In the genomic region with DNA sequence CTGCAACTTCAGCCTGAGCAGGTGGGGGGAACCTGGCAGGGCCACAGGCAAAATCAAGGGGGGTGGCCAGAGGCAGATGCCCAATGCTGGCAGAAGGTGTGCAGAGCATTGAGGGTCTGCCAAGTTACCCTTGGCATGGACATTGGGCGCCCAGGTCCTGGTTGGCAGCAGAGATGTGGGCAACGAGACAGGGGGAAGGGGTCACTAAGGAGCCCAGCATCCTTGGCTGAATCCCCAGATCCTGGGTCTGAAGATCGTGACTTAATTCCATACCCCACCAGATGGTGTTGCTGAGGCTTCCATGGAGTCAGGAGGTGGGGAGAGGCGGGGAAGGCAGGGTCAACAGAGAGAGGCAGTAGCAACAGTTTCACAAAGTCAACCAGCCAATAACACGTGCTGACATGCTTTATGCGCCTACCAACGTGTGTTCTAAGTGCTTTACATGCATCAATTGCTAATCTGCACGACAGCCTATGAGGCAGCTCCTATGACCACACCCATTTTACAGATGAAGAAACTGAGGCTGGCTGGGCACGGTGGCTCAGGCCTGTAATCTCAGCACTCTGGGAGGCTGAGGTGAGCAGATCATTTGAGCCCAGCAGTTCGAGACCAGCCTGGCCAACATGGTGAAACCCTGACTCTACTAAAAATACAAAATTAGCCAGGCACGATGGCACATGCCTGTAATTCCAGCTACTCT, we compare ENCODE assay signal across 18 cellular contexts.
DNase-seq lines count a peak whose midpoint lies in the region; ATAC-seq and TF ChIP-seq lines count a peak whose summit lies in the region.
"Had no signal": no experiment of that assay in that cellular context is flagged by ENCODE, and none has a peak within 500 bp of the region (broad histone marks: within the 10 kb centered on the region; RNA-seq: fewer than 3 reads in every experiment).

No MANE protein-coding gene starts in this region.

- no peaks in the 10 kb centered on the region for H3K36me3 ChIP-seq in left ventricle myocardium inferior

- peak; percentile 5 to 36 for ATAC-seq in left cardiac atrium
- peak; percentile 28 to 55 for ATAC-seq in right cardiac atrium
- ATAC-seq in GM21528 (IDR thresholded peaks at IDR 0.05; ENCODE audit: low FRiP score, unreplicated experiment), result no peak
- no peak for ATAC-seq in GM19035 (IDR thresholded peaks at IDR 0.05; ENCODE audit: unreplicated experiment)

- intact Hi-C loops in left cardiac atrium (cut with DNase I), result loop anchor here in 1 of 2 donors (10.0 kb wide), 1 partner anchor 255 kb away; no protein-coding TSS in a partner anchor
- intact Hi-C loops in left ventricle myocardium inferior (cut with micrococcal nuclease), result no loop called here
- intact Hi-C loops in right cardiac atrium (cut with DNase I), result no loop called here

- TF ChIP-seq CTCF in left ventricle myocardium inferior (IDR thresholded peaks at IDR 0.05; ENCODE audit: borderline replicate concordance), result no peak

- H3K27me3 ChIP-seq in left ventricle myocardium inferior (ENCODE audit: low read depth), result peaks cover 18% of the 10 kb centered on the region
- no peaks in the 10 kb centered on the region for H3K27me3 ChIP-seq in right cardiac atrium (ENCODE audit: control insufficient read depth, insufficient read depth)

- H3K4me3 ChIP-seq in left ventricle myocardium inferior, result no peak overlapping the region
- H3K4me3 ChIP-seq in right cardiac atrium (ENCODE audit: low read length), result no peak overlapping the region

- no peak for DNase-seq in left cardiac atrium
- no peak for DNase-seq in left ventricle myocardium inferior
- DNase-seq in NCI-H82 treated with DMSO at 0.1 percent for 48 hours (lab: John Stamatoyannopoulos, UW; ENCODE audit: unreplicated experiment), result peak; percentile 18
- peak; percentile 20 to 78 (median 71) for DNase-seq in right cardiac atrium
- DNase-seq in midbrain (lab: John Stamatoyannopoulos, UW), result no peak
- no peak for DNase-seq in occipital lobe (lab: John Stamatoyannopoulos, UW)
- DNase-seq: activated CD4-positive, alpha-beta T cell treated with anti-CD3 and anti-CD28 coated beads for 4 hours; central memory CD4-positive, alpha-beta T cell; COR-L47; DMS79 treated with DMSO at 0.1 percent for 48 hours; glutamatergic neuron; H9; Kasumi-1; NCI-H748 treated with DMSO at 0.1 percent for 48 hours; SIG-M5; small intestine had no signal

- 50% methylated on average over 11 of the region's 11 CpGs for WGBS in right cardiac atrium

- H3K4me1 ChIP-seq in left ventricle myocardium inferior (peaks cover 18% of the 10 kb centered on the region), right cardiac atrium (ENCODE audit: control insufficient read depth, insufficient read depth, low read length) (peaks cover 2% of the 10 kb centered on the region)

- H3K27ac ChIP-seq in left ventricle myocardium inferior (replicated peaks) (no peak overlapping the region), right cardiac atrium (ENCODE audit: low read length) (peak overlapping the region; percentile 30)

- peaks cover 5% of the 10 kb centered on the region for H3K9me3 ChIP-seq in left ventricle myocardium inferior (replicated peaks)
- no peaks in the 10 kb centered on the region for H3K9me3 ChIP-seq in right cardiac atrium (ENCODE audit: control insufficient read depth, low read length)

Comparison
In these comparisons a context has a peak if more than half of its experiments do, and no peak if none do; other contexts are left out.
1. DNase-seq: peak in NCI-H82 treated with DMSO at 0.1 percent for 48 hours (single experiment) and right cardiac atrium (3 of 3); none in left cardiac atrium (single experiment), left ventricle myocardium inferior (single experiment), midbrain (single experiment) and occipital lobe (single experiment).
2. ATAC-seq: peak in left cardiac atrium (2 of 2) and right cardiac atrium (2 of 2); none in GM21528 (single experiment) and GM19035 (single experiment).